ENCODE assay signal across 22 cellular contexts in genomic region chr5:169344629-169345028, GRCh38. TPM values are rescaled to one million over a fixed set of nuclear protein-coding genes. Genes with fewer than 3 reads are reported as not detected.
DNase-seq lines count a peak whose midpoint lies in the region; ATAC-seq and TF ChIP-seq lines count a peak whose summit lies in the region.
"Had no signal": no experiment of that assay in that cellular context is flagged by ENCODE, and none has a peak within 500 bp of the region (broad histone marks: within the 10 kb centered on the region; RNA-seq: fewer than 3 reads in every experiment).

No MANE protein-coding gene starts in this region.

- TF ChIP-seq RAD21 in SK-N-SH (IDR thresholded peaks at IDR 0.05; ENCODE audit: low read length), result no peak

- no peaks in the 10 kb centered on the region for H3K36me3 ChIP-seq in SK-N-SH (replicated peaks in 1 of 2; ENCODE audit: control insufficient read depth in 1 of 2, insufficient read depth in 2 of 2, low read length in 1 of 2)
- H3K36me3 ChIP-seq in gastroesophageal sphincter, result no peaks in the 10 kb centered on the region
- H3K36me3 ChIP-seq in thyroid gland, result no peaks in the 10 kb centered on the region

- no peaks in the 10 kb centered on the region for H3K79me2 ChIP-seq in SK-N-SH (ENCODE audit: insufficient read depth)

- H3K4me2 ChIP-seq in SK-N-SH, result no peak overlapping the region

- no peaks in the 10 kb centered on the region for H3K27me3 ChIP-seq in SK-N-SH (ENCODE audit: insufficient read depth)
- H3K27me3 ChIP-seq in gastroesophageal sphincter, result no peaks in the 10 kb centered on the region
- no peaks in the 10 kb centered on the region for H3K27me3 ChIP-seq in thyroid gland

- CTCF ChIA-PET in SK-N-SH (lab: Yijun Ruan, JAX), result no interaction called here

- peaks cover 6 to 15% of the 10 kb centered on the region in 2 experiments; a peak in 3 of 4 replicates for H3K4me1 ChIP-seq in SK-N-SH (ENCODE audit: control insufficient read depth in 1 of 2, insufficient read depth in 2 of 2, low read depth in 1 of 2, low read length in 1 of 2)
- H3K4me1 ChIP-seq in gastroesophageal sphincter, result peaks cover 0 to 6% (median 2%) of the 10 kb centered on the region in 3 donors
- peaks cover 9 to 15% of the 10 kb centered on the region in 2 donors for H3K4me1 ChIP-seq in thyroid gland

- H3K9me3 ChIP-seq in SK-N-SH (no peaks in the 10 kb centered on the region), gastroesophageal sphincter (no peaks in the 10 kb centered on the region), thyroid gland (no peaks in the 10 kb centered on the region)

- 87% methylated on average over 3 of the region's 3 CpGs for WGBS in SK-N-SH (ENCODE audit: low lambda C conversion rate)
- 48% methylated on average over 3 of the region's 3 CpGs; no CpG with 5 or more reads in 1 of the 2 donors for WGBS in gastroesophageal sphincter (ENCODE audit: low coverage in 1 of 2), 2 donors
- WGBS in thyroid gland, 2 donors, result 20 to 33% methylated on average over 3 of the region's 3 CpGs

- POLR2A ChIA-PET in SK-N-SH (lab: Yijun Ruan, JAX), result no interaction called here

- peaks cover 6% of the 10 kb centered on the region for H3F3A ChIP-seq in SK-N-SH (replicated peaks; ENCODE audit: insufficient read depth)

- H3K27ac ChIP-seq in SK-N-SH (ENCODE audit: low read depth in 2 of 2, low read length in 1 of 2) (peak overlapping the region in 1 of 2 experiments; percentile 95; a peak in 2 of 4 replicates), gastroesophageal sphincter (no peak overlapping the region), thyroid gland (peak overlapping the region in 1 of 3 donors; percentile 43)
- H3K27ac ChIP-seq: 22Rv1, SK-N-MC had no signal

- H3K4me3 ChIP-seq in SK-N-SH (ENCODE audit: low read depth in 2 of 2, low read length in 1 of 2), result no peak overlapping the region
- no peak overlapping the region for H3K4me3 ChIP-seq in gastroesophageal sphincter
- H3K4me3 ChIP-seq in thyroid gland (replicated peaks in 1 of 3), result no peak overlapping the region
- H3K4me3 ChIP-seq: SK-N-MC had no signal

- TF ChIP-seq EP300 in SK-N-SH (IDR thresholded peaks at IDR 0.05; ENCODE audit: borderline replicate concordance in 1 of 2, low read depth in 1 of 2, low read length in 1 of 2) (no peak), gastroesophageal sphincter (IDR thresholded peaks at IDR 0.05) (no peak)

- no peaks in the 10 kb centered on the region for H4K20me1 ChIP-seq in SK-N-SH (ENCODE audit: insufficient read depth)

- intact Hi-C loops in thyroid gland (cut with DNase I), result no loop called here

- DNase-seq in SK-N-SH (no peak), amniotic epithelial cell (ENCODE audit: low read depth) (peak; percentile 26), thyroid gland (peak; percentile 39), DMS153 (lab: John Stamatoyannopoulos, UW) (no peak), NCI-H2171 treated with DMSO at 0.1 percent for 48 hours (lab: John Stamatoyannopoulos, UW) (no peak)
- DNase-seq: AML-193; Calu3; CD4-positive, CD25-positive, alpha-beta regulatory T cell; DND-41; GF-D8; NCI-H1436 treated with DMSO at 0.1 percent for 48 hours; NCI-H2081 treated with DMSO at 0.1 percent for 48 hours; NCI-H226; NCI-H526; PC-3 had no signal

- TF ChIP-seq POLR2A in gastroesophageal sphincter (IDR thresholded peaks at IDR 0.05) (no peak), thyroid gland (IDR thresholded peaks at IDR 0.05) (no peak)

- H3K9ac ChIP-seq in SK-N-SH, result no peak overlapping the region

- no peaks in the 10 kb centered on the region for H3K9me2 ChIP-seq in SK-N-SH

- no peak overlapping the region for H2AFZ ChIP-seq in SK-N-SH (ENCODE audit: low read depth)

- peak; percentile 50 for ATAC-seq in SK-N-SH treated with all-trans-retinoic acid at 6 μM for 48 hours
- peak; percentile 54 for ATAC-seq in gastroesophageal sphincter
- ATAC-seq in HG02981 (IDR thresholded peaks at IDR 0.05; ENCODE audit: unreplicated experiment), result no peak
- ATAC-seq: PC-3 had no signal

- TF ChIP-seq CTCF in SK-N-SH (IDR thresholded peaks at IDR 0.05), result no peak
- TF ChIP-seq CTCF in gastroesophageal sphincter (IDR thresholded peaks at IDR 0.05), result no peak
- TF ChIP-seq CTCF in thyroid gland (IDR thresholded peaks at IDR 0.05), result no peak

TF ChIP-seq in SK-N-SH treated with all-trans-retinoic acid at 6 μM for 48 hours, 23 proteins besides CTCF, POLR2A, EP300 and RAD21:
- TF ChIP-seq OSR1 (CRISPR knock-in tag; IDR thresholded peaks at IDR 0.05) (no peak), ZNF565 (CRISPR knock-in tag; conservative IDR thresholded peaks at IDR 0.05; ENCODE audit: low read depth) (no peak), TCF4 (CRISPR knock-in tag; IDR thresholded peaks at IDR 0.05; ENCODE audit: borderline replicate concordance) (no peak), RARB (CRISPR knock-in tag; IDR thresholded peaks at IDR 0.05) (no peak), CSDC2 (CRISPR knock-in tag; IDR thresholded peaks at IDR 0.05) (no peak), PPARA (CRISPR knock-in tag; IDR thresholded peaks at IDR 0.05; ENCODE audit: borderline replicate concordance) (no peak)
TF ChIP-seq in SK-N-SH treated with all-trans-retinoic acid at 6 μM for 48 hours: peak in this region for 0.

TF ChIP-seq in SK-N-SH, 30 proteins besides CTCF, POLR2A, EP300 and RAD21:
- no peak for TF ChIP-seq FOXJ3 (CRISPR knock-in tag; IDR thresholded peaks at IDR 0.05)
- no peak for TF ChIP-seq NRF1 (IDR thresholded peaks at IDR 0.05; ENCODE audit: low read depth, low read length)
- TF ChIP-seq JUND (IDR thresholded peaks at IDR 0.05), result no peak
- no peak for TF ChIP-seq NFIC (IDR thresholded peaks at IDR 0.05; ENCODE audit: borderline replicate concordance)
- no peak for TF ChIP-seq FOSL2 (IDR thresholded peaks at IDR 0.05; ENCODE audit: borderline replicate concordance, low read depth)
- TF ChIP-seq EZH2phosphoT487 (IDR thresholded peaks at IDR 0.05; ENCODE audit: borderline replicate concordance, low read depth), result no peak
- TF ChIP-seq TEAD4 (IDR thresholded peaks at IDR 0.05; ENCODE audit: borderline replicate concordance, insufficient read depth), result no peak
- no peak for TF ChIP-seq ZBTB33 (IDR thresholded peaks at IDR 0.05; ENCODE audit: borderline replicate concordance, low read depth)
- no peak for TF ChIP-seq IRF3 (IDR thresholded peaks at IDR 0.05; ENCODE audit: low read depth, low read length)

RNA-seq across cellular contexts. Expression of gene SLIT3, which starts 43.7 kb away (rescaled TPM):
- 80.0 and 119 TPM in 2 replicates for polyA plus RNA-seq in SK-N-SH (2012; rRNA removed)
- 65.8 and 110 TPM in 2 replicates for polyA plus RNA-seq in SK-N-SH (2012; cell fraction: cytosol; rRNA removed)
- polyA plus RNA-seq in SK-N-SH (2012; cell fraction: nucleus; rRNA removed), result 139 and 176 TPM in 2 replicates
- total RNA-seq in gastroesophageal sphincter (10 to 100 TPM; 29.6 to 76.3 (median 31.1) TPM), thyroid gland (10 to 100 TPM; 28.4 to 77.2 (median 63.8) TPM)
- total RNA-seq: Calu3; CD4-positive, CD25-positive, alpha-beta regulatory T cell; HT-29 had no signal
- polyA plus RNA-seq: CD4-positive, CD25-positive, alpha-beta regulatory T cell; IgD-negative memory B cell had no signal

Comparison
In these comparisons a context has a peak if more than half of its experiments do, and no peak if none do; other contexts are left out.
1. DNase-seq: peak in amniotic epithelial cell (single experiment) and thyroid gland (2 of 2); none in SK-N-SH (single experiment), DMS153 (single experiment) and NCI-H2171 treated with DMSO at 0.1 percent for 48 hours (single experiment).